ENCODE assay signal across 8 cellular contexts in genomic region chr11:79440451-79441158, GRCh38. TPM values are rescaled to one million over a fixed set of nuclear protein-coding genes. Genes with fewer than 3 reads are reported as not detected.
DNase-seq lines count a peak whose midpoint lies in the region; ATAC-seq and TF ChIP-seq lines count a peak whose summit lies in the region.

Gene TENM4 (minus strand): TSS chr11:79441030. CDS start chr11:79069944, 371,086 bp downstream.

- DNase-seq in Caki2 (ENCODE audit: low read depth) (peak; percentile 78), NCI-H226 (peak; percentile 62), MCF 10A (ENCODE audit: unreplicated experiment) (peak; percentile 61), iPS-NIHi11 (ENCODE audit: low spot score) (peak; percentile 50), sigmoid colon (peak; percentile 86), GDM1 (lab: John Stamatoyannopoulos, UW) (no peak)

- H3K27me3 Mint-ChIP-seq in MCF 10A (ENCODE audit: insufficient read depth, unreplicated experiment): no peaks in the 10 kb centered on the region

- H3K27ac ChIP-seq in sigmoid colon: peak within 1 kb of the TSS; percentile 53 to 87 (median 66)

- peak within 1 kb of the TSS; percentile 21 to 56 (median 51) for H3K4me3 ChIP-seq in sigmoid colon

- TF ChIP-seq POLR2A in sigmoid colon (IDR thresholded peaks at IDR 0.05): no peak

- CTCF ChIA-PET in MCF 10A (lab: Yijun Ruan, JAX): interaction anchor here (0.5 to 4.5 kb wide), 29 partner anchors 8 to 1789 kb away, joined by 3 to 49 read pairs (median 5); no protein-coding TSS in a partner anchor

- intact Hi-C loops in MCF 10A (cut with micrococcal nuclease) (loop anchor here (1.0 to 2.0 kb wide), 2 partner anchors 40 to 52 kb away; no protein-coding TSS in a partner anchor), sigmoid colon (cut with DNase I) (no loop called here)

- H3K4me1 Mint-ChIP-seq in MCF 10A (ENCODE audit: insufficient read depth, unreplicated experiment): peaks cover 28% of the 10 kb centered on the region

- no peaks in the 10 kb centered on the region for H3K9me3 Mint-ChIP-seq in MCF 10A (ENCODE audit: unreplicated experiment)

- no peak for TF ChIP-seq EP300 in sigmoid colon (IDR thresholded peaks at IDR 0.05)

- no TSS peak for BruUV-seq in MCF 10A (replicated peaks; lab: Mats Ljungman, UMichigan)

- no peaks in the 10 kb centered on the region for H3K36me3 Mint-ChIP-seq in MCF 10A (ENCODE audit: insufficient read depth, unreplicated experiment)

- no peak within 1 kb of the TSS for H3K27ac Mint-ChIP-seq in MCF 10A (ENCODE audit: low read depth, unreplicated experiment)

- in situ Hi-C loops in Caki2 (cut with HindIII; ENCODE audit: low pct_unique_long_range_greater_than_20kb, low sequenced_read_pairs): no loop called here

- H3K36me3 ChIP-seq in sigmoid colon: no peaks in the 10 kb centered on the region

- peak; percentile 37 for TF ChIP-seq CTCF in MCF 10A (IDR thresholded peaks at IDR 0.05; ENCODE audit: unreplicated experiment)
- no peak for TF ChIP-seq CTCF in sigmoid colon (IDR thresholded peaks at IDR 0.05)

- POLR2A ChIA-PET in MCF 10A (lab: Yijun Ruan, JAX): interaction anchor here (0.6 to 2.7 kb wide), 11 partner anchors 10 to 904 kb away, joined by 3 to 15 read pairs (median 4); no protein-coding TSS in a partner anchor

- ATAC-seq in GM21526 (IDR thresholded peaks at IDR 0.05; ENCODE audit: low FRiP score, unreplicated experiment): peak; percentile 53
- ATAC-seq in GM21723 (IDR thresholded peaks at IDR 0.05; ENCODE audit: unreplicated experiment): no peak

- WGBS in sigmoid colon, 2 donors: 1% methylated on average over 81 to 83 of the region's 83 CpGs

- H3K9me3 ChIP-seq in sigmoid colon: no peaks in the 10 kb centered on the region

- peaks cover 0 to 56% (median 51%) of the 10 kb centered on the region in 4 donors for H3K4me1 ChIP-seq in sigmoid colon

- peaks cover 32 to 78% (median 67%) of the 10 kb centered on the region in 3 donors for H3K27me3 ChIP-seq in sigmoid colon

- peak within 1 kb of the TSS; percentile 73 for H3K4me3 Mint-ChIP-seq in MCF 10A (ENCODE audit: unreplicated experiment)

RNA-seq across cellular contexts. Expression of gene TENM4, which starts in this region (rescaled TPM):
- 0.17 and 0.70 TPM in 2 replicates for total RNA-seq in Caki2 (2014; rRNA removed; shearing (Covaris generic); ENCODE audit: low replicate concordance)
- total RNA-seq in MCF 10A (2022) (5.0 and 9.9 TPM in 2 replicates), sigmoid colon (10 to 100 TPM in 1 of 4 donors, 1 to 10 TPM in 2, under 1 TPM in 1; 0.83 to 14.6 (median 2.6) TPM)
- polyA plus RNA-seq in sigmoid colon: 1 to 10 TPM in 1 of 3 donors, under 1 TPM in 1, not detected in 1; 0.23 to 2.4 TPM

Comparison
In these comparisons a context has a peak if more than half of its experiments do, and no peak if none do; other contexts are left out.
1. Peak in DNase-seq in Caki2; RNA of the gene not detected or under 1 TPM.